Comparison of ENCODE assay signal across 7 cellular contexts in genomic region chr2:231947112-231947511, GRCh38. TPM values are rescaled to one million over a fixed set of nuclear protein-coding genes. Genes with fewer than 3 reads are reported as not detected.
"Had no signal": no experiment of that assay in that cellular context is flagged by ENCODE, and none has a peak within 500 bp of the region (broad histone marks: within the 10 kb centered on the region; RNA-seq: fewer than 3 reads in every experiment).

No MANE protein-coding gene starts in this region.

RNA-seq across cellular contexts. Expression of gene NPPC, which starts 20.9 kb away (rescaled TPM):
- total RNA-seq: OCI-LY7, PC-3, PC-9, Peyer's patch, RPMI7951, SJSA1 had no signal
- polyA plus RNA-seq: SK-N-SH had no signal
